11 cellular contexts compared by ENCODE assay signal in the genomic region with DNA sequence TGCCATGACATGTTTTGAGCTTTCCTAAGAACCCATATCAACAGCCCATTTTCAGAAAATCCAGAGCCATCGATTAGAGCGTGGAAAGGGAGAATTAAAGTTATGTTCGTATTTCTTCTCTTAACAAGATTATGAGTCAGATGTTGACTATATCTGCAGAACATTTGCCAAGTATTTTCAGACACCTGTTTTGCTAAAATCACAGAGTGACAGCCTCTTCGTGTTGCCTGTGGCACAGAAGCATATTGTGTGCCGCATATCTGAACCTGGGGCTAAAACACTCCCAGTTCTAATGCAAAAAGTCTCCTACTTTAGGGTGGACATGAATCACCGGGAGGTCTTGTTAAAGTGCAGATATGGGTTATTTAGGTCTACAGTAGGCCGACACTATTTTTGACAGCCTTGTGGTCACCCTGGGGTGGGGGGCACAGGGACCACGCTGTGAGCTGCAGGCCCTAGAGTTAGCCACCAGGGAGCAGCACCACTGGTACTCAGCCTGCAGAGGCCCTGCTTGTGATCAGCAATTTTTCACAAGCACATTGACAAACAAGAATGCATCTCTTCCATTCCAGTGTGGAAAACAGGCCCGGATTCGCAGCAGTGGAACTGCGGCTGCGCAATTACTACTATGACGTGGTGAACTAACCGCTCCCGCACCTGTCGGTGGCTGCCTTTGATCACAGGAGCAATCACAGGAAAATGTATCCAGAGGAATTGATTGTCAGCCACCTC.
DNase-seq lines count a peak whose midpoint lies in the region; ATAC-seq and TF ChIP-seq lines count a peak whose summit lies in the region.
"Had no signal": no experiment of that assay in that cellular context is flagged by ENCODE, and none has a peak within 500 bp of the region (broad histone marks: within the 10 kb centered on the region; RNA-seq: fewer than 3 reads in every experiment).

No MANE protein-coding gene starts in this region.

- H3K4me3 Mint-ChIP-seq in activated CD8-positive, alpha-beta T cell treated with anti-CD3 and anti-CD28 coated beads for 36 hours: no peak overlapping the region
- H3K4me3 Mint-ChIP-seq in activated CD8-positive, alpha-beta T cell treated with anti-CD3 and anti-CD28 coated beads, Interleukin-2, amount 10 ng/mL, durations not matched to agents 7 days and 5 days: no peak overlapping the region
- H3K4me3 Mint-ChIP-seq in stimulated activated effector memory CD8-positive, alpha-beta T cell treated with anti-CD3 and anti-CD28 coated beads, Interleukin-12 subunit alpha, Interleukin-12 subunit beta, amount 100 ng/mL, for 72 hours: no peak overlapping the region
- H3K4me3 Mint-ChIP-seq in T-helper 17 cell: no peak overlapping the region
- H3K4me3 Mint-ChIP-seq: CD4-positive, CD25-positive, alpha-beta regulatory T cell; effector memory CD8-positive, alpha-beta T cell had no signal

- no peaks in the 10 kb centered on the region for H3K27me3 Mint-ChIP-seq in activated CD8-positive, alpha-beta T cell treated with anti-CD3 and anti-CD28 coated beads for 36 hours
- no peaks in the 10 kb centered on the region for H3K27me3 Mint-ChIP-seq in activated CD8-positive, alpha-beta T cell treated with anti-CD3 and anti-CD28 coated beads, Interleukin-2, amount 10 ng/mL, durations not matched to agents 7 days and 5 days (ENCODE audit: low read depth)
- peaks cover 26% of the 10 kb centered on the region for H3K27me3 Mint-ChIP-seq in T-helper 17 cell

- TF ChIP-seq CTCF in activated CD8-positive, alpha-beta T cell treated with anti-CD3 and anti-CD28 coated beads for 36 hours (IDR thresholded peaks at IDR 0.05): peak; percentile 57
- peak in 2 of 3 experiments; percentile 11 to 32 for TF ChIP-seq CTCF in esophagus muscularis mucosa (IDR thresholded peaks at IDR 0.05)

- no peaks in the 10 kb centered on the region for H3K9me3 ChIP-seq in esophagus muscularis mucosa
- no peaks in the 10 kb centered on the region for H3K9me3 ChIP-seq in T-helper 17 cell (ENCODE audit: control insufficient read depth, low read length, poor library complexity, severe bottlenecking)

- no peak overlapping the region for H3K27ac Mint-ChIP-seq in activated CD8-positive, alpha-beta T cell treated with anti-CD3 and anti-CD28 coated beads for 36 hours
- no peak overlapping the region for H3K27ac Mint-ChIP-seq in activated CD8-positive, alpha-beta T cell treated with anti-CD3 and anti-CD28 coated beads, Interleukin-2, amount 10 ng/mL, durations not matched to agents 7 days and 5 days
- no peak overlapping the region for H3K27ac Mint-ChIP-seq in stimulated activated effector memory CD8-positive, alpha-beta T cell treated with anti-CD3 and anti-CD28 coated beads, Interleukin-12 subunit alpha, Interleukin-12 subunit beta, amount 100 ng/mL, for 72 hours
- H3K27ac Mint-ChIP-seq in T-helper 17 cell: no peak overlapping the region
- H3K27ac Mint-ChIP-seq: CD4-positive, CD25-positive, alpha-beta regulatory T cell; effector memory CD8-positive, alpha-beta T cell had no signal

- peak; percentile 16 for DNase-seq in activated CD8-positive, alpha-beta T cell treated with anti-CD3 and anti-CD28 coated beads for 36 hours
- no peak for DNase-seq in activated CD8-positive, alpha-beta T cell treated with anti-CD3 and anti-CD28 coated beads, Interleukin-2, amount 10 ng/mL, durations not matched to agents 7 days and 5 days
- DNase-seq in NCI-H510A treated with DMSO at 0.1 percent for 48 hours (lab: John Stamatoyannopoulos, UW): peak; percentile 76
- DNase-seq in esophagus muscularis mucosa (ENCODE audit: extremely low spot score): no peak
- no peak for DNase-seq in stimulated activated effector memory CD8-positive, alpha-beta T cell treated with anti-CD3 and anti-CD28 coated beads, Interleukin-12 subunit alpha, Interleukin-12 subunit beta, amount 100 ng/mL, for 72 hours (ENCODE audit: low spot score in 2 of 2)
- DNase-seq in T-helper 17 cell: no peak
- no peak for DNase-seq in DMS79 treated with DMSO at 0.1 percent for 48 hours (lab: John Stamatoyannopoulos, UW)
- DNase-seq: CD4-positive, CD25-positive, alpha-beta regulatory T cell; effector memory CD8-positive, alpha-beta T cell had no signal

- WGBS in esophagus muscularis mucosa: 91% methylated on average over 13 of the region's 16 CpGs

- no peak for TF ChIP-seq EP300 in esophagus muscularis mucosa (IDR thresholded peaks at IDR 0.05)

- no peak overlapping the region for H3K27ac ChIP-seq in esophagus muscularis mucosa (replicated peaks in 1 of 4)

- no peaks in the 10 kb centered on the region for H3K4me1 ChIP-seq in esophagus muscularis mucosa

- no peak overlapping the region for H3K4me3 ChIP-seq in esophagus muscularis mucosa
- H3K4me3 ChIP-seq: skin epidermis had no signal

- CTCF ChIA-PET in activated CD8-positive, alpha-beta T cell treated with anti-CD3 and anti-CD28 coated beads for 36 hours (lab: Charles Lee): interaction anchor here (0.5 to 1.5 kb wide), 2 partner anchors 20 to 832 kb away, joined by 3 to 4 read pairs; no protein-coding TSS in a partner anchor
- CTCF ChIA-PET in activated CD8-positive, alpha-beta T cell treated with anti-CD3 and anti-CD28 coated beads, Interleukin-2, amount 10 ng/mL, durations not matched to agents 7 days and 5 days (lab: Charles Lee): interaction anchor here (1.0 to 1.2 kb wide), 2 partner anchors 20 to 24 kb away, joined by 3 to 4 read pairs; no protein-coding TSS in a partner anchor

- POLR2A ChIA-PET in activated CD8-positive, alpha-beta T cell treated with anti-CD3 and anti-CD28 coated beads for 36 hours (lab: Charles Lee): no interaction called here
- POLR2A ChIA-PET in activated CD8-positive, alpha-beta T cell treated with anti-CD3 and anti-CD28 coated beads, Interleukin-2, amount 10 ng/mL, durations not matched to agents 7 days and 5 days (lab: Charles Lee): no interaction called here

- no peaks in the 10 kb centered on the region for H3K27me3 ChIP-seq in esophagus muscularis mucosa

- H3K9me3 Mint-ChIP-seq in activated CD8-positive, alpha-beta T cell treated with anti-CD3 and anti-CD28 coated beads for 36 hours: no peaks in the 10 kb centered on the region
- H3K9me3 Mint-ChIP-seq in activated CD8-positive, alpha-beta T cell treated with anti-CD3 and anti-CD28 coated beads, Interleukin-2, amount 10 ng/mL, durations not matched to agents 7 days and 5 days (ENCODE audit: insufficient read depth): no peaks in the 10 kb centered on the region
- no peaks in the 10 kb centered on the region for H3K9me3 Mint-ChIP-seq in stimulated activated effector memory CD8-positive, alpha-beta T cell treated with anti-CD3 and anti-CD28 coated beads, Interleukin-12 subunit alpha, Interleukin-12 subunit beta, amount 100 ng/mL, for 72 hours
- H3K9me3 Mint-ChIP-seq: CD4-positive, CD25-positive, alpha-beta regulatory T cell; effector memory CD8-positive, alpha-beta T cell had no signal

- no peak for TF ChIP-seq POLR2A in esophagus muscularis mucosa (IDR thresholded peaks at IDR 0.05; ENCODE audit: low read depth)

- intact Hi-C loops in activated CD8-positive, alpha-beta T cell treated with anti-CD3 and anti-CD28 coated beads for 36 hours (cut with micrococcal nuclease): no loop called here
- intact Hi-C loops in esophagus muscularis mucosa (cut with DNase I): no loop called here

- no peaks in the 10 kb centered on the region for H3K36me3 Mint-ChIP-seq in activated CD8-positive, alpha-beta T cell treated with anti-CD3 and anti-CD28 coated beads for 36 hours (ENCODE audit: low read depth)
- H3K36me3 Mint-ChIP-seq in activated CD8-positive, alpha-beta T cell treated with anti-CD3 and anti-CD28 coated beads, Interleukin-2, amount 10 ng/mL, durations not matched to agents 7 days and 5 days (ENCODE audit: low read depth): no peaks in the 10 kb centered on the region
- no peaks in the 10 kb centered on the region for H3K36me3 Mint-ChIP-seq in stimulated activated effector memory CD8-positive, alpha-beta T cell treated with anti-CD3 and anti-CD28 coated beads, Interleukin-12 subunit alpha, Interleukin-12 subunit beta, amount 100 ng/mL, for 72 hours
- no peaks in the 10 kb centered on the region for H3K36me3 Mint-ChIP-seq in T-helper 17 cell (ENCODE audit: low read depth)
- H3K36me3 Mint-ChIP-seq: CD4-positive, CD25-positive, alpha-beta regulatory T cell had no signal

- H3K36me3 ChIP-seq in esophagus muscularis mucosa: no peaks in the 10 kb centered on the region

- peak; percentile 37 for ATAC-seq in activated CD8-positive, alpha-beta T cell treated with anti-CD3 and anti-CD28 coated beads for 36 hours
- no peak for ATAC-seq in activated CD8-positive, alpha-beta T cell treated with anti-CD3 and anti-CD28 coated beads, Interleukin-2, amount 10 ng/mL, durations not matched to agents 7 days and 5 days
- ATAC-seq in stimulated activated effector memory CD8-positive, alpha-beta T cell treated with anti-CD3 and anti-CD28 coated beads, Interleukin-12 subunit alpha, Interleukin-12 subunit beta, amount 100 ng/mL, for 72 hours: peak; percentile 50
- ATAC-seq in T-helper 17 cell (no peak), HG02884 (IDR thresholded peaks at IDR 0.05; ENCODE audit: unreplicated experiment) (no peak)
- ATAC-seq: effector memory CD8-positive, alpha-beta T cell had no signal

- H3K4me1 Mint-ChIP-seq in activated CD8-positive, alpha-beta T cell treated with anti-CD3 and anti-CD28 coated beads for 36 hours (ENCODE audit: low read depth): no peaks in the 10 kb centered on the region
- H3K4me1 Mint-ChIP-seq in activated CD8-positive, alpha-beta T cell treated with anti-CD3 and anti-CD28 coated beads, Interleukin-2, amount 10 ng/mL, durations not matched to agents 7 days and 5 days (ENCODE audit: low read depth): no peaks in the 10 kb centered on the region
- H3K4me1 Mint-ChIP-seq in stimulated activated effector memory CD8-positive, alpha-beta T cell treated with anti-CD3 and anti-CD28 coated beads, Interleukin-12 subunit alpha, Interleukin-12 subunit beta, amount 100 ng/mL, for 72 hours: no peaks in the 10 kb centered on the region
- H3K4me1 Mint-ChIP-seq in T-helper 17 cell: no peaks in the 10 kb centered on the region
- H3K4me1 Mint-ChIP-seq: CD4-positive, CD25-positive, alpha-beta regulatory T cell had no signal

Comparison
In these comparisons a context has a peak if more than half of its experiments do, and no peak if none do; other contexts are left out.
1. ATAC-seq: peak in activated CD8-positive, alpha-beta T cell treated with anti-CD3 and anti-CD28 coated beads for 36 hours (single experiment) and stimulated activated effector memory CD8-positive, alpha-beta T cell treated with anti-CD3 and anti-CD28 coated beads, Interleukin-12 subunit alpha, Interleukin-12 subunit beta, amount 100 ng/mL, for 72 hours (single experiment); none in activated CD8-positive, alpha-beta T cell treated with anti-CD3 and anti-CD28 coated beads, Interleukin-2, amount 10 ng/mL, durations not matched to agents 7 days and 5 days (single experiment), T-helper 17 cell (single experiment) and HG02884 (single experiment).
2. DNase-seq: peak in activated CD8-positive, alpha-beta T cell treated with anti-CD3 and anti-CD28 coated beads for 36 hours (single experiment) and NCI-H510A treated with DMSO at 0.1 percent for 48 hours (single experiment); none in activated CD8-positive, alpha-beta T cell treated with anti-CD3 and anti-CD28 coated beads, Interleukin-2, amount 10 ng/mL, durations not matched to agents 7 days and 5 days (single experiment), esophagus muscularis mucosa (single experiment), stimulated activated effector memory CD8-positive, alpha-beta T cell treated with anti-CD3 and anti-CD28 coated beads, Interleukin-12 subunit alpha, Interleukin-12 subunit beta, amount 100 ng/mL, for 72 hours (0 of 2), T-helper 17 cell (0 of 3) and DMS79 treated with DMSO at 0.1 percent for 48 hours (single experiment).